ENCODE assay signal across 2 cellular contexts in the genomic region with DNA sequence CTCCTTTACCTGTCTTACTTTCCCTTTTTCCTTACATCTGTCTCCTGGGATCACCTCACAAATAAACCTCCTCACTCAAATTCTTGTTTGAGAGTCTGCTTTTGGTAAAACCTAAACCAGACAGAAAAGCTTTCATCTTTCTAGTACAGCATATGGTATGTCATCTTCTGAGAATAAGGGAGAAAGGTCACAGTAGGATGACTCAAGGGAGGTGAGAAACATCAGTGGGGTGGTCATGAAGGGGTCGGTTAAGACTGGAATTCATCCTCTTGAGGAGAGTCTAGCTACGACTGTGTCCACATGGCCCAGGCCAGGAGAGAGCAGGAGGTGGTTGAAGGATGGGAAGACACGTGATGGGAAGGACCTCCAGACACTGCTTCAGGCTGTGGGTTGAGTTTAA.
"Had no signal": no experiment of that assay in that cellular context is flagged by ENCODE, and none has a peak within 500 bp of the region (broad histone marks: within the 10 kb centered on the region; RNA-seq: fewer than 3 reads in every experiment).

No MANE protein-coding gene starts in this region.

- H3K9me3 Mint-ChIP-seq: GM23338, H9 had no signal

- H3K27ac Mint-ChIP-seq: GM23338, H9 had no signal

- H3K4me3 Mint-ChIP-seq: GM23338, H9 had no signal
